Comparison of ENCODE assay signal across 8 cellular contexts in genomic region chr9:129142536-129142935, GRCh38. TPM values are rescaled to one million over a fixed set of nuclear protein-coding genes. Genes with fewer than 3 reads are reported as not detected.
A peak's percentile ranks its signal among the peaks of the same experiment; 100 is the strongest.
DNase-seq lines count a peak whose midpoint lies in the region; TF ChIP-seq lines count a peak whose summit lies in the region.

No MANE protein-coding gene starts in this region.

- H3K4me1 ChIP-seq in colonic mucosa (peaks cover 25% of the 10 kb centered on the region), mucosa of stomach (ENCODE audit: control insufficient read depth, insufficient read depth, low read length) (peaks cover 79% of the 10 kb centered on the region)

- no peaks in the 10 kb centered on the region for H3K9me3 ChIP-seq in colonic mucosa
- H3K9me3 ChIP-seq in mucosa of stomach (ENCODE audit: control insufficient read depth, low read length) = no peaks in the 10 kb centered on the region

- peak overlapping the region; percentile 57 for H3K27ac Mint-ChIP-seq in activated T-cell treated with anti-CD3 and anti-CD28 coated beads, Interleukin-2, amount 50 U/mL, for 24 hours
- peak overlapping the region; percentile 87 for H3K27ac Mint-ChIP-seq in type B pancreatic cell

- H3K27me3 ChIP-seq in colonic mucosa (no peaks in the 10 kb centered on the region), mucosa of stomach (ENCODE audit: control insufficient read depth, insufficient read depth, low read length) (no peaks in the 10 kb centered on the region)

- H3K4me3 ChIP-seq in colonic mucosa = no peak overlapping the region
- H3K4me3 ChIP-seq in mucosa of stomach (ENCODE audit: low read length) = no peak overlapping the region

- peak overlapping the region in 1 of 2 donors; percentile 22 for H3K9ac ChIP-seq in colonic mucosa (ENCODE audit: low read depth in 2 of 2, low read length in 2 of 2)
- H3K9ac ChIP-seq in mucosa of stomach (ENCODE audit: low read length) = peak overlapping the region; percentile 29

- H3K4me3 Mint-ChIP-seq in activated T-cell treated with anti-CD3 and anti-CD28 coated beads, Interleukin-2, amount 50 U/mL, for 24 hours = no peak overlapping the region
- peak overlapping the region; percentile 74 for H3K4me3 Mint-ChIP-seq in type B pancreatic cell

- no peaks in the 10 kb centered on the region for H3K9me3 Mint-ChIP-seq in activated T-cell treated with anti-CD3 and anti-CD28 coated beads, Interleukin-2, amount 50 U/mL, for 24 hours
- no peaks in the 10 kb centered on the region for H3K9me3 Mint-ChIP-seq in type B pancreatic cell

- H3K36me3 Mint-ChIP-seq in activated T-cell treated with anti-CD3 and anti-CD28 coated beads, Interleukin-2, amount 50 U/mL, for 24 hours (ENCODE audit: low read depth) = peaks cover 57% of the 10 kb centered on the region
- H3K36me3 Mint-ChIP-seq in type B pancreatic cell = peaks cover 6% of the 10 kb centered on the region

- peak overlapping the region; percentile 98 for H3K27ac ChIP-seq in colonic mucosa

- no peak for DNase-seq in activated T-cell treated with anti-CD3 and anti-CD28 coated beads, Interleukin-2, amount 50 U/mL, for 24 hours
- DNase-seq in activated T-cell treated with anti-CD3 and anti-CD28 coated beads for 4 hours = no peak
- no peak for DNase-seq in colonic mucosa
- no peak for DNase-seq in type B pancreatic cell (ENCODE audit: extremely low spot score, unreplicated experiment)
- DNase-seq in HT-29 (ENCODE audit: low spot score) = no peak
- DNase-seq in NCI-H1694 treated with DMSO at 0.1 percent for 48 hours (lab: John Stamatoyannopoulos, UW) = no peak
- DNase-seq in NCI-H748 treated with DMSO at 0.1 percent for 48 hours (lab: John Stamatoyannopoulos, UW) = no peak

- TF ChIP-seq CTCF in colonic mucosa (IDR thresholded peaks at IDR 0.05) (no peak), type B pancreatic cell (conservative IDR thresholded peaks at IDR 0.05) (no peak)

- H3K27me3 Mint-ChIP-seq in activated T-cell treated with anti-CD3 and anti-CD28 coated beads, Interleukin-2, amount 50 U/mL, for 24 hours = no peaks in the 10 kb centered on the region
- no peaks in the 10 kb centered on the region for H3K27me3 Mint-ChIP-seq in type B pancreatic cell

- H3K36me3 ChIP-seq in colonic mucosa (no peaks in the 10 kb centered on the region), mucosa of stomach (ENCODE audit: control insufficient read depth, insufficient read depth, low read length) (peaks cover 18% of the 10 kb centered on the region)

- intact Hi-C loops in colonic mucosa (cut with DNase I) = loop anchor here (10.0 kb wide), 1 partner anchor 352 kb away; no protein-coding TSS in a partner anchor

- peaks cover 47% of the 10 kb centered on the region for H3K4me1 Mint-ChIP-seq in activated T-cell treated with anti-CD3 and anti-CD28 coated beads, Interleukin-2, amount 50 U/mL, for 24 hours (ENCODE audit: low read depth)
- peaks cover 44% of the 10 kb centered on the region for H3K4me1 Mint-ChIP-seq in type B pancreatic cell (ENCODE audit: unreplicated experiment)

RNA-seq across cellular contexts. Expression of gene PTPA, which starts 31.3 kb away (rescaled TPM):
- 100 to 1,000 TPM in 1 of 2 donors, 10 to 100 TPM in 1; 94.5 to 142 TPM for total RNA-seq in colonic mucosa
- 102 and 115 TPM in 2 replicates for total RNA-seq in type B pancreatic cell (ENCODE audit: low replicate concordance)
- total RNA-seq in HT-29 (2014; rRNA removed; shearing (Covaris generic)) = 206 and 210 TPM in 2 replicates

RNA-seq across cellular contexts. Expression of gene CRAT, which starts 31.9 kb away (rescaled TPM):
- total RNA-seq in colonic mucosa (10 to 100 TPM; 62.3 to 78.3 TPM), type B pancreatic cell (ENCODE audit: low replicate concordance) (14.5 and 28.4 TPM in 2 replicates)
- total RNA-seq in HT-29 (2014; rRNA removed; shearing (Covaris generic)) = 37.4 and 43.7 TPM in 2 replicates

RNA-seq across cellular contexts. Expression of gene IER5L, which starts 35.5 kb away (rescaled TPM):
- total RNA-seq in colonic mucosa (1 to 10 TPM; 9.1 to 9.6 TPM), type B pancreatic cell (ENCODE audit: low replicate concordance) (22.3 and 37.5 TPM in 2 replicates)
- 68.5 and 77.2 TPM in 2 replicates for total RNA-seq in HT-29 (2014; rRNA removed; shearing (Covaris generic))
